In the genomic region with DNA sequence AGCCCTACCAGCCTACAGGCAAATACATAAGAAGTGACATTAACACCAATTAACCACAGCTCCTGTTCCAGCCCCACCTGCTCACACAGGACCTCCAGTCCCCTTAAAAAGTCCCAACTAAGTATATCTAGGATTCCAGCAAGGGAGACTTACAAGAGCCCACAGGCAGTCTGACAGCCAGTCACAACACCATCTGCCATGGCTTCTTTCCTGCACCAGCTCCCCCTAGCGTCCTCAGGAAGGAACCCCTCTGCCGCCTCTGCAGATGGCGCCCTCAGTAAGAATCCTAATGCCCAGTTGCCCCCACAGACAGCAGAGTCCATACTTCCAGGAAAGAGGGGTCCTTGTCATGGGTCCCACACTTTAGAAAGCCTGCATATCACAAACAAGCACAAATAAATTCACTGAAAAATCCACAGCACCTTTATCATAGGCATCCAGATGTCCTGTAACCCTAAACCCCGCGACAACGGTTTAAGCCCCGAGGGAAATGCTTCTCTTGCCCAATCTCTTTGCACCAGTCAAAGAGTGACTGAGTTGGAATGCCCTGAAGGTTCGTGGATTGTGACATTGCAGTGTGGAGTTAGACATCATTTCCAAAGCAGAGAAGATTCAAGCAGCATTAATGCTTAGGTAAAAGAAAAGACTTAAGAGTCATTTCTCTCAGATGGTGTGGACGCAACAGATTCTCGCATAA, we compare ENCODE assay signal across 9 cellular contexts.
DNase-seq lines count a peak whose midpoint lies in the region; ATAC-seq and TF ChIP-seq lines count a peak whose summit lies in the region.
"Had no signal": no experiment of that assay in that cellular context is flagged by ENCODE, and none has a peak within 500 bp of the region (broad histone marks: within the 10 kb centered on the region; RNA-seq: fewer than 3 reads in every experiment).

No MANE protein-coding gene starts in this region.

- H2AFZ ChIP-seq in SU-DHL-6 (ENCODE audit: low read depth, low read length, severe bottlenecking) = no peak overlapping the region
- H2AFZ ChIP-seq: parathyroid adenoma had no signal

- peak overlapping the region; percentile 47 for H3K4me3 Mint-ChIP-seq in glutamatergic neuron (ENCODE audit: unreplicated experiment)

- H3K27me3 ChIP-seq in BE2C (no peaks in the 10 kb centered on the region), H7 (ENCODE audit: control insufficient read depth, insufficient read depth, low read length) (no peaks in the 10 kb centered on the region), SU-DHL-6 (ENCODE audit: low read length) (no peaks in the 10 kb centered on the region)

- H3K27me3 Mint-ChIP-seq in glutamatergic neuron (ENCODE audit: unreplicated experiment) = peaks cover 5% of the 10 kb centered on the region

- H3K9me2 ChIP-seq in SU-DHL-6 (replicated peaks; ENCODE audit: insufficient read depth, low read length) = no peaks in the 10 kb centered on the region

- no peak overlapping the region for H3K9ac ChIP-seq in SU-DHL-6 (ENCODE audit: low read length)
- H3K9ac ChIP-seq: parathyroid adenoma had no signal

- H3F3A ChIP-seq in SU-DHL-6 (ENCODE audit: insufficient read depth) = no peaks in the 10 kb centered on the region

- H3K36me3 ChIP-seq in BE2C (no peaks in the 10 kb centered on the region), H7 (replicated peaks; ENCODE audit: control insufficient read depth, insufficient read depth, low read length) (no peaks in the 10 kb centered on the region), SU-DHL-6 (ENCODE audit: low read length) (no peaks in the 10 kb centered on the region)

- peak; percentile 75 for DNase-seq in BE2C
- DNase-seq in H7 = peak; percentile 49
- peak; percentile 72 for DNase-seq in glutamatergic neuron
- DNase-seq in DMS153 treated with DMSO at 0.1 percent for 48 hours (lab: John Stamatoyannopoulos, UW; ENCODE audit: unreplicated experiment) = no peak
- DNase-seq in ACHN = no peak

- TF ChIP-seq CTCF in BE2C (IDR thresholded peaks at IDR 0.05; ENCODE audit: low read depth, low read length) (peak; percentile 89), SU-DHL-6 (IDR thresholded peaks at IDR 0.05; ENCODE audit: insufficient read depth, low read length, poor library complexity, severe bottlenecking) (peak; percentile 51), glutamatergic neuron (IDR thresholded peaks at IDR 0.05; ENCODE audit: partially characterized antibody, unreplicated experiment) (peak; percentile 84)

- H4K20me1 ChIP-seq in SU-DHL-6 (ENCODE audit: low read depth, low read length) = no peaks in the 10 kb centered on the region

- H3K79me2 ChIP-seq in SU-DHL-6 (ENCODE audit: insufficient read depth, low read length) = no peaks in the 10 kb centered on the region

- H3K27ac Mint-ChIP-seq in glutamatergic neuron (ENCODE audit: unreplicated experiment) = peak overlapping the region; percentile 88

- no peak overlapping the region for H3K4me2 ChIP-seq in SU-DHL-6 (ENCODE audit: low read depth, low read length, poor library complexity, severe bottlenecking)

- no peaks in the 10 kb centered on the region for H3K4me1 ChIP-seq in BE2C

- in situ Hi-C loops in ACHN (cut with HindIII; ENCODE audit: low pct_ligation_motif_present, low pct_unique_long_range_greater_than_20kb, low sequenced_read_pairs) = no loop called here

- ATAC-seq in esophagus mucosa = no peak
- no peak for ATAC-seq in HG02678 (IDR thresholded peaks at IDR 0.05; ENCODE audit: unreplicated experiment)

- H3K9me3 ChIP-seq in BE2C (no peaks in the 10 kb centered on the region), SU-DHL-6 (ENCODE audit: insufficient read depth, low read length) (no peaks in the 10 kb centered on the region)

- peaks cover 13% of the 10 kb centered on the region for H3K4me1 Mint-ChIP-seq in glutamatergic neuron (ENCODE audit: low read depth, unreplicated experiment)

- H3K36me3 Mint-ChIP-seq in glutamatergic neuron (ENCODE audit: unreplicated experiment) = no peaks in the 10 kb centered on the region

- H3K27ac ChIP-seq in SU-DHL-6 (ENCODE audit: low read depth, low read length) = no peak overlapping the region
- H3K27ac ChIP-seq: parathyroid adenoma had no signal

- H3K4me3 ChIP-seq in BE2C (ENCODE audit: low read depth, low read length) (no peak overlapping the region), H7 (ENCODE audit: insufficient read depth, low read depth, low read length) (no peak overlapping the region), SU-DHL-6 (ENCODE audit: insufficient read depth, low read length, poor library complexity, severe bottlenecking) (no peak overlapping the region)

- no peaks in the 10 kb centered on the region for H3K9me3 Mint-ChIP-seq in glutamatergic neuron (ENCODE audit: unreplicated experiment)

Comparison
In these comparisons a context has a peak if more than half of its experiments do, and no peak if none do; other contexts are left out.
1. DNase-seq: peak in BE2C (single experiment), H7 (single experiment) and glutamatergic neuron (single experiment); none in DMS153 treated with DMSO at 0.1 percent for 48 hours (single experiment) and ACHN (single experiment).
2. Peak in every context shown above with its lines, with median percentiles within 50 percentile points of each other: CTCF ChIP-seq.